Comparison of ENCODE assay signal across 8 cellular contexts in the genomic region with DNA sequence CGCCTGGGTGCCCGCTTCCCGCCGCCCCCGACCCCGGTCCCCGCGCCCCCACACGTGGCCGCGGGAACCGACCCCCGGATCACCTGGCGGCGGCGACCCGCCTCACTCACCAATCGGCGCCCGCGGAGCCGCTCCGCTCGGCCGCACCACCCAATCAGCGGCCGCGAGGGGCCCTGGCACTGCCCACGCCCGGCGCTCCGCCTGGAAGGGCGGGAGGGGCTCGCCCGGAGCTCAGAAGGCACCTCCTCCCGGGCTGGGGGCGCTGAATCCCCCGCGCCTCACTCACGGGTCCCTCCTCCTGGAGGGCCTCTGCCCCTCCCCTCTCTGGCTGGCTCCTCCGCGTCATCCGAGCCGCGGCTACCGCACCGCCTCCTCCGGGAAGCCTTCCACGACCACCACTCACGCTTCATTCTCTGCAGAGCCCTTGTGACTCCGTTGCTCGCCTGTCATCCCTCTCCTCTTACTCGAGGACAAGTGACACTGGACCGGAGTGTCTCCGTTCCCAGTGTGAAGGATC. TPM values are rescaled to one million over a fixed set of nuclear protein-coding genes. Genes with fewer than 3 reads are reported as not detected.
DNase-seq lines count a peak whose midpoint lies in the region; ATAC-seq and TF ChIP-seq lines count a peak whose summit lies in the region.

No MANE protein-coding gene starts in this region.

- no peaks in the 10 kb centered on the region for H3K9me3 Mint-ChIP-seq in T-helper 1 cell treated with Interleukin-12 subunit alpha and Interleukin-12 subunit beta and Interleukin-4 antibody, amounts not matched to agents 30 μg/mL and 1 μg/mL, for 36 hours

- DNase-seq in AG09309 (ENCODE audit: low read depth) (no peak), Kasumi-1 (lab: John Stamatoyannopoulos, UW) (peak; percentile 14 to 22), astrocyte of the hippocampus (ENCODE audit: low read depth, low spot score) (peak; percentile 90), sciatic nerve (ENCODE audit: low spot score) (peak; percentile 63)

- ATAC-seq in GM19438 (IDR thresholded peaks at IDR 0.05; ENCODE audit: low read depth, unreplicated experiment) (peak; percentile 58), sciatic nerve (peak; percentile 66), GM19324 (IDR thresholded peaks at IDR 0.05; ENCODE audit: low FRiP score, unreplicated experiment) (no peak)

- H3K4me3 Mint-ChIP-seq in T-helper 1 cell treated with Interleukin-12 subunit alpha and Interleukin-12 subunit beta and Interleukin-4 antibody, amounts not matched to agents 30 μg/mL and 1 μg/mL, for 36 hours: peak overlapping the region; percentile 85

- H3K4me3 ChIP-seq in AG09309 (ENCODE audit: control insufficient read depth, low read depth, low read length): peak overlapping the region; percentile 61
- peak overlapping the region; percentile 51 for H3K4me3 ChIP-seq in iPS-11a (ENCODE audit: low read depth, low read length)

- peaks cover 7% of the 10 kb centered on the region for H3K36me3 Mint-ChIP-seq in T-helper 1 cell treated with Interleukin-12 subunit alpha and Interleukin-12 subunit beta and Interleukin-4 antibody, amounts not matched to agents 30 μg/mL and 1 μg/mL, for 36 hours (ENCODE audit: low read depth)

- intact Hi-C loops in sciatic nerve (cut with DNase I): no loop called here

- peaks cover 18% of the 10 kb centered on the region for H3K4me1 Mint-ChIP-seq in T-helper 1 cell treated with Interleukin-12 subunit alpha and Interleukin-12 subunit beta and Interleukin-4 antibody, amounts not matched to agents 30 μg/mL and 1 μg/mL, for 36 hours (ENCODE audit: low read depth)

- no peak for TF ChIP-seq CTCF in AG09309 (IDR thresholded peaks at IDR 0.05; ENCODE audit: control insufficient read depth, insufficient read depth, low read depth, low read length, missing control alignments)

- H3K27ac Mint-ChIP-seq in T-helper 1 cell treated with Interleukin-12 subunit alpha and Interleukin-12 subunit beta and Interleukin-4 antibody, amounts not matched to agents 30 μg/mL and 1 μg/mL, for 36 hours: no peak overlapping the region

- peaks cover 51% of the 10 kb centered on the region for H3K27me3 Mint-ChIP-seq in T-helper 1 cell treated with Interleukin-12 subunit alpha and Interleukin-12 subunit beta and Interleukin-4 antibody, amounts not matched to agents 30 μg/mL and 1 μg/mL, for 36 hours (ENCODE audit: low read depth)

RNA-seq across cellular contexts. Expression of gene SH2D5, which starts 0.4 kb away (rescaled TPM):
- not detected for total RNA-seq in sciatic nerve

RNA-seq across cellular contexts. Expression of gene KIF17, which starts 14.3 kb away (rescaled TPM):
- total RNA-seq in sciatic nerve: 2.4 TPM

RNA-seq across cellular contexts. Expression of gene HP1BP3, which starts 55.0 kb away (rescaled TPM):
- 284 TPM for total RNA-seq in sciatic nerve
